ENCODE assay signal across 8 cellular contexts in genomic region chr1:243589286-243589685, GRCh38.
DNase-seq lines count a peak whose midpoint lies in the region; ATAC-seq lines count a peak whose summit lies in the region.
"Not testable (repeated sequence)": the region's sequence is repeated elsewhere in the genome, so short reads cannot be mapped to it uniquely, and the experiment has no call there.

No MANE protein-coding gene starts in this region.

- peaks cover 34% of the 10 kb centered on the region for H3K4me1 Mint-ChIP-seq in stimulated activated memory B cell treated with anti-CD40 and anti-IgM and Interleukin-4, amounts not matched to agents 10 μg/mL and 1 μg/mL and 100 μg/mL, for 72 hours

- peak; percentile 3 for DNase-seq in NAMALWA (ENCODE audit: low spot score)

- not testable (repeated sequence) for H3K4me3 Mint-ChIP-seq in stimulated activated memory B cell treated with anti-CD40 and anti-IgM and Interleukin-4, amounts not matched to agents 10 μg/mL and 1 μg/mL and 100 μg/mL, for 72 hours

- H3K36me3 Mint-ChIP-seq in stimulated activated memory B cell treated with anti-CD40 and anti-IgM and Interleukin-4, amounts not matched to agents 10 μg/mL and 1 μg/mL and 100 μg/mL, for 72 hours, result peaks cover 67% of the 10 kb centered on the region

- peaks cover 15% of the 10 kb centered on the region for H3K9me3 Mint-ChIP-seq in stimulated activated memory B cell treated with anti-CD40 and anti-IgM and Interleukin-4, amounts not matched to agents 10 μg/mL and 1 μg/mL and 100 μg/mL, for 72 hours

- peak; percentile 78 for ATAC-seq in GM18502 (IDR thresholded peaks at IDR 0.05; ENCODE audit: poor library complexity, unreplicated experiment)
- peak; percentile 62 for ATAC-seq in GM19025 (IDR thresholded peaks at IDR 0.05; ENCODE audit: low read depth, unreplicated experiment)
- peak; percentile 75 for ATAC-seq in GM21381 (IDR thresholded peaks at IDR 0.05; ENCODE audit: unreplicated experiment)
- peak; percentile 79 for ATAC-seq in HG02588 (IDR thresholded peaks at IDR 0.05; ENCODE audit: unreplicated experiment)
- peak; percentile 58 for ATAC-seq in HG02981 (IDR thresholded peaks at IDR 0.05; ENCODE audit: unreplicated experiment)
- peak; percentile 68 for ATAC-seq in HG03342 (IDR thresholded peaks at IDR 0.05; ENCODE audit: unreplicated experiment)
- peak; percentile 68 for ATAC-seq in stimulated activated memory B cell treated with anti-CD40 and anti-IgM and Interleukin-4, amounts not matched to agents 10 μg/mL and 1 μg/mL and 100 μg/mL, for 72 hours

- not testable (repeated sequence) for H3K27me3 Mint-ChIP-seq in stimulated activated memory B cell treated with anti-CD40 and anti-IgM and Interleukin-4, amounts not matched to agents 10 μg/mL and 1 μg/mL and 100 μg/mL, for 72 hours

- not testable (repeated sequence) for H3K27ac Mint-ChIP-seq in stimulated activated memory B cell treated with anti-CD40 and anti-IgM and Interleukin-4, amounts not matched to agents 10 μg/mL and 1 μg/mL and 100 μg/mL, for 72 hours

Comparison
In these comparisons a context has a peak if more than half of its experiments do, and no peak if none do; other contexts are left out.
1. Peak in every context shown above with its lines: DNase-seq and ATAC-seq.